ENCODE assay signal across 2 cellular contexts in the genomic region with DNA sequence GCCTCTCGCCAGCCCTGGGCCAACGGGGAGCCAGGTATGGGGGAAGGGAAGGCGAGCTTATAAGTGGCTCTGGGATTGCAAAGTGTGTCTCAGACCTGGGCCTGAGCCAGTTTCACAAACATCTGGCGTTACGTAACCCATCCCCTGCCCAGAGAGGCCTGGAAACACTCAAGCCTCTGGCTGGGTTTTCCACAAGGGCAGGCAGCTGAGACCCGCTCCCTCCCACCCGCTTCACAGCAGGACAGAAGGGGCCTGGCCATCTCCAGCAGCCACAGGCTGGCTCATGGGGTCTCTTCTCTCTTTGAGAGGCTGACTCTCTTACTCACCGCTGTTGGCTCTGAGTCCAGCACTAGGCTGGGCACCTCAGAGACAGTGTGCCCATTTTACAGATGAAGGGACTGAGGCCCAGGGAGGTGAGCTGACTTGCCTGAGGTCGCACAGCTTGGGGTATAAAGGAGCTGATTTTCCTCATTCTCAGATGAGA.
TF ChIP-seq lines count a peak whose summit lies in the region.

No MANE protein-coding gene starts in this region.

TF ChIP-seq in K562, 482 proteins besides CTCF, POLR2A, EP300 and RAD21 (continues in another document):
- TF ChIP-seq CBX1 (IDR thresholded peaks at IDR 0.05; ENCODE audit: low read depth) (0 out of 2 replicates have a peak, but pooled peaks have one; percentile 55), BCOR (IDR thresholded peaks at IDR 0.05) (peak; percentile 89), RBM25 (IDR thresholded peaks at IDR 0.05; ENCODE audit: low read depth, low read length, severe bottlenecking) (peak; percentile 76), CEBPB (tag; IDR thresholded peaks at IDR 0.05) (peak; percentile 73), CEBPZ (IDR thresholded peaks at IDR 0.05; ENCODE audit: borderline replicate concordance, low read depth, low read length) (no peak), HDAC2 (IDR thresholded peaks at IDR 0.05) (peak; percentile 38; the same call in 1 of the 2 replicates), RCOR1 (IDR thresholded peaks at IDR 0.05; ENCODE audit: borderline replicate concordance in 1 of 2, low read depth in 2 of 2, low read length in 2 of 2) (0 out of 4 replicates have a peak, but pooled peaks of 1 of the 2 experiments have one; percentile 49), CHD4 (IDR thresholded peaks at IDR 0.05; ENCODE audit: insufficient read depth, insufficient replicate concordance, low read depth, low read length, poor library complexity, severe bottlenecking) (peak; percentile 58), ADNP (tag; IDR thresholded peaks at IDR 0.05) (peak; percentile 75; the same call in 1 of the 2 replicates), MTA3 (IDR thresholded peaks at IDR 0.05; ENCODE audit: borderline replicate concordance) (no peak), NFIC (IDR thresholded peaks at IDR 0.05) (peak; percentile 40), PTBP1 (IDR thresholded peaks at IDR 0.05; ENCODE audit: low read depth, low read length) (0 out of 2 replicates have a peak, but pooled peaks have one; percentile 74), SMARCA5 (IDR thresholded peaks at IDR 0.05) (peak; percentile 74), KDM1A (IDR thresholded peaks at IDR 0.05) (peak; percentile 66 to 74), RERE (CRISPR knock-in tag; IDR thresholded peaks at IDR 0.05; ENCODE audit: borderline replicate concordance) (no peak)

TF ChIP-seq in HepG2, 621 proteins besides CTCF, POLR2A, EP300 and RAD21 (continues in another document):
- TF ChIP-seq ZNF329 (CRISPR knock-in tag; IDR thresholded peaks at IDR 0.05; ENCODE audit: low read depth), result no peak
- TF ChIP-seq ZNF251 (CRISPR knock-in tag; IDR thresholded peaks at IDR 0.05), result no peak
- peak; percentile 77; the same call in 1 of the 2 replicates for TF ChIP-seq TFAP4 (IDR thresholded peaks at IDR 0.05; ENCODE audit: borderline replicate concordance, low read depth)
- peak; percentile 90 for TF ChIP-seq ZMYM3 (CRISPR knock-in tag; IDR thresholded peaks at IDR 0.05)
- TF ChIP-seq, protein P1, sequence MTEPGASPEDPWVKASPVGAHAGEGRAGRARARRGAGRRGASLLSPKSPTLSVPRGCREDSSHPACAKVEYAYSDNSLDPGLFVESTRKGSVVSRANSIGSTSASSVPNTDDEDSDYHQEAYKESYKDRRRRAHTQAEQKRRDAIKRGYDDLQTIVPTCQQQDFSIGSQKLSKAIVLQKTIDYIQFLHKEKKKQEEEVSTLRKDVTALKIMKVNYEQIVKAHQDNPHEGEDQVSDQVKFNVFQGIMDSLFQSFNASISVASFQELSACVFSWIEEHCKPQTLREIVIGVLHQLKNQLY (CRISPR knock-in tag; IDR thresholded peaks at IDR 0.05), result 0 out of 2 replicates have a peak, but pooled peaks have one; percentile 30
- TF ChIP-seq ZBTB42 (CRISPR knock-in tag; IDR thresholded peaks at IDR 0.05), result peak; percentile 98
- TF ChIP-seq, protein P2, sequence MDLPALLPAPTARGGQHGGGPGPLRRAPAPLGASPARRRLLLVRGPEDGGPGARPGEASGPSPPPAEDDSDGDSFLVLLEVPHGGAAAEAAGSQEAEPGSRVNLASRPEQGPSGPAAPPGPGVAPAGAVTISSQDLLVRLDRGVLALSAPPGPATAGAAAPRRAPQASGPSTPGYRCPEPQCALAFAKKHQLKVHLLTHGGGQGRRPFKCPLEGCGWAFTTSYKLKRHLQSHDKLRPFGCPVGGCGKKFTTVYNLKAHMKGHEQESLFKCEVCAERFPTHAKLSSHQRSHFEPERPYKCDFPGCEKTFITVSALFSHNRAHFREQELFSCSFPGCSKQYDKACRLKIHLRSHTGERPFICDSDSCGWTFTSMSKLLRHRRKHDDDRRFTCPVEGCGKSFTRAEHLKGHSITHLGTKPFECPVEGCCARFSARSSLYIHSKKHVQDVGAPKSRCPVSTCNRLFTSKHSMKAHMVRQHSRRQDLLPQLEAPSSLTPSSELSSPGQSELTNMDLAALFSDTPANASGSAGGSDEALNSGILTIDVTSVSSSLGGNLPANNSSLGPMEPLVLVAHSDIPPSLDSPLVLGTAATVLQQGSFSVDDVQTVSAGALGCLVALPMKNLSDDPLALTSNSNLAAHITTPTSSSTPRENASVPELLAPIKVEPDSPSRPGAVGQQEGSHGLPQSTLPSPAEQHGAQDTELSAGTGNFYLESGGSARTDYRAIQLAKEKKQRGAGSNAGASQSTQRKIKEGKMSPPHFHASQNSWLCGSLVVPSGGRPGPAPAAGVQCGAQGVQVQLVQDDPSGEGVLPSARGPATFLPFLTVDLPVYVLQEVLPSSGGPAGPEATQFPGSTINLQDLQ (CRISPR knock-in tag; IDR thresholded peaks at IDR 0.05), result no peak
- TF ChIP-seq ZNF768 (CRISPR knock-in tag; IDR thresholded peaks at IDR 0.05), result peak; percentile 91
- no peak for TF ChIP-seq ARNT (IDR thresholded peaks at IDR 0.05)
- TF ChIP-seq ZFY (CRISPR knock-in tag; IDR thresholded peaks at IDR 0.05), result peak; percentile 44; the same call in 1 of the 2 replicates
- no peak for TF ChIP-seq ZBTB1 (CRISPR knock-in tag; IDR thresholded peaks at IDR 0.05; ENCODE audit: borderline replicate concordance)
- TF ChIP-seq ELF3 (CRISPR knock-in tag; IDR thresholded peaks at IDR 0.05), result no peak
- TF ChIP-seq, protein P3, sequence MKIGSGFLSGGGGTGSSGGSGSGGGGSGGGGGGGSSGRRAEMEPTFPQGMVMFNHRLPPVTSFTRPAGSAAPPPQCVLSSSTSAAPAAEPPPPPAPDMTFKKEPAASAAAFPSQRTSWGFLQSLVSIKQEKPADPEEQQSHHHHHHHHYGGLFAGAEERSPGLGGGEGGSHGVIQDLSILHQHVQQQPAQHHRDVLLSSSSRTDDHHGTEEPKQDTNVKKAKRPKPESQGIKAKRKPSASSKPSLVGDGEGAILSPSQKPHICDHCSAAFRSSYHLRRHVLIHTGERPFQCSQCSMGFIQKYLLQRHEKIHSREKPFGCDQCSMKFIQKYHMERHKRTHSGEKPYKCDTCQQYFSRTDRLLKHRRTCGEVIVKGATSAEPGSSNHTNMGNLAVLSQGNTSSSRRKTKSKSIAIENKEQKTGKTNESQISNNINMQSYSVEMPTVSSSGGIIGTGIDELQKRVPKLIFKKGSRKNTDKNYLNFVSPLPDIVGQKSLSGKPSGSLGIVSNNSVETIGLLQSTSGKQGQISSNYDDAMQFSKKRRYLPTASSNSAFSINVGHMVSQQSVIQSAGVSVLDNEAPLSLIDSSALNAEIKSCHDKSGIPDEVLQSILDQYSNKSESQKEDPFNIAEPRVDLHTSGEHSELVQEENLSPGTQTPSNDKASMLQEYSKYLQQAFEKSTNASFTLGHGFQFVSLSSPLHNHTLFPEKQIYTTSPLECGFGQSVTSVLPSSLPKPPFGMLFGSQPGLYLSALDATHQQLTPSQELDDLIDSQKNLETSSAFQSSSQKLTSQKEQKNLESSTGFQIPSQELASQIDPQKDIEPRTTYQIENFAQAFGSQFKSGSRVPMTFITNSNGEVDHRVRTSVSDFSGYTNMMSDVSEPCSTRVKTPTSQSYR (CRISPR knock-in tag; IDR thresholded peaks at IDR 0.05; ENCODE audit: borderline replicate concordance), result peak; percentile 78; the same call in 1 of the 2 replicates
- peak; percentile 63 for TF ChIP-seq XRCC5 (optimal IDR thresholded peaks at IDR 0.05; ENCODE audit: low read length)
- TF ChIP-seq ZMYM4 (CRISPR knock-in tag; IDR thresholded peaks at IDR 0.05), result peak; percentile 18; the same call in 1 of the 2 replicates
- TF ChIP-seq, protein P4, sequence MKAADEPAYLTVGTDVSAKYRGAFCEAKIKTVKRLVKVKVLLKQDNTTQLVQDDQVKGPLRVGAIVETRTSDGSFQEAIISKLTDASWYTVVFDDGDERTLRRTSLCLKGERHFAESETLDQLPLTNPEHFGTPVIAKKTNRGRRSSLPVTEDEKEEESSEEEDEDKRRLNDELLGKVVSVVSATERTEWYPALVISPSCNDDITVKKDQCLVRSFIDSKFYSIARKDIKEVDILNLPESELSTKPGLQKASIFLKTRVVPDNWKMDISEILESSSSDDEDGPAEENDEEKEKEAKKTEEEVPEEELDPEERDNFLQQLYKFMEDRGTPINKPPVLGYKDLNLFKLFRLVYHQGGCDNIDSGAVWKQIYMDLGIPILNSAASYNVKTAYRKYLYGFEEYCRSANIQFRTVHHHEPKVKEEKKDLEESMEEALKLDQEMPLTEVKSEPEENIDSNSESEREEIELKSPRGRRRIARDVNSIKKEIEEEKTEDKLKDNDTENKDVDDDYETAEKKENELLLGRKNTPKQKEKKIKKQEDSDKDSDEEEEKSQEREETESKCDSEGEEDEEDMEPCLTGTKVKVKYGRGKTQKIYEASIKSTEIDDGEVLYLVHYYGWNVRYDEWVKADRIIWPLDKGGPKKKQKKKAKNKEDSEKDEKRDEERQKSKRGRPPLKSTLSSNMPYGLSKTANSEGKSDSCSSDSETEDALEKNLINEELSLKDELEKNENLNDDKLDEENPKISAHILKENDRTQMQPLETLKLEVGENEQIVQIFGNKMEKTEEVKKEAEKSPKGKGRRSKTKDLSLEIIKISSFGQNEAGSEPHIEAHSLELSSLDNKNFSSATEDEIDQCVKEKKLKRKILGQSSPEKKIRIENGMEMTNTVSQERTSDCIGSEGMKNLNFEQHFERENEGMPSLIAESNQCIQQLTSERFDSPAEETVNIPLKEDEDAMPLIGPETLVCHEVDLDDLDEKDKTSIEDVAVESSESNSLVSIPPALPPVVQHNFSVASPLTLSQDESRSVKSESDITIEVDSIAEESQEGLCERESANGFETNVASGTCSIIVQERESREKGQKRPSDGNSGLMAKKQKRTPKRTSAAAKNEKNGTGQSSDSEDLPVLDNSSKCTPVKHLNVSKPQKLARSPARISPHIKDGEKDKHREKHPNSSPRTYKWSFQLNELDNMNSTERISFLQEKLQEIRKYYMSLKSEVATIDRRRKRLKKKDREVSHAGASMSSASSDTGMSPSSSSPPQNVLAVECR (CRISPR knock-in tag; IDR thresholded peaks at IDR 0.05; ENCODE audit: borderline replicate concordance), result peak; percentile 21; the same call in 1 of the 2 replicates
- TF ChIP-seq HDAC2 (CRISPR knock-in tag; IDR thresholded peaks at IDR 0.05), result no peak
- TF ChIP-seq, protein P5, sequence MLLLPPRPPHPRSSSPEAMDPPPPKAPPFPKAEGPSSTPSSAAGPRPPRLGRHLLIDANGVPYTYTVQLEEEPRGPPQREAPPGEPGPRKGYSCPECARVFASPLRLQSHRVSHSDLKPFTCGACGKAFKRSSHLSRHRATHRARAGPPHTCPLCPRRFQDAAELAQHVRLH (CRISPR knock-in tag; IDR thresholded peaks at IDR 0.05; ENCODE audit: borderline replicate concordance, low read depth), result no peak
- peak; percentile 56 for TF ChIP-seq THAP11 (CRISPR knock-in tag; IDR thresholded peaks at IDR 0.05)
- TF ChIP-seq ZNF207 (IDR thresholded peaks at IDR 0.05; ENCODE audit: borderline replicate concordance), result no peak
- no peak for TF ChIP-seq MTF1 (CRISPR knock-in tag; IDR thresholded peaks at IDR 0.05)
- TF ChIP-seq PATZ1 (CRISPR knock-in tag; IDR thresholded peaks at IDR 0.05), result 0 out of 2 replicates have a peak, but pooled peaks have one; percentile 16
- no peak for TF ChIP-seq GPN1 (CRISPR knock-in tag; IDR thresholded peaks at IDR 0.05; ENCODE audit: borderline replicate concordance)
- peak; percentile 42; the same call in 1 of the 2 replicates for TF ChIP-seq YEATS2 (CRISPR knock-in tag; IDR thresholded peaks at IDR 0.05; ENCODE audit: borderline replicate concordance)
- TF ChIP-seq ZNF589 (CRISPR knock-in tag; conservative IDR thresholded peaks at IDR 0.05), result no peak
- no peak for TF ChIP-seq ZNF746 (CRISPR knock-in tag; IDR thresholded peaks at IDR 0.05)
- no peak for TF ChIP-seq SOX13 (IDR thresholded peaks at IDR 0.05)
- peak in 1 of 2 experiments; percentile 22; a peak in 1 of 4 replicates for TF ChIP-seq SOX13 (CRISPR knock-in tag; conservative IDR thresholded peaks at IDR 0.05 in 1 of 2, IDR thresholded peaks at IDR 0.05 in 1 of 2)
- TF ChIP-seq KDM4B (CRISPR knock-in tag; IDR thresholded peaks at IDR 0.05), result no peak
- 0 out of 2 replicates have a peak, but pooled peaks have one; percentile 24 for TF ChIP-seq ZBED4 (CRISPR knock-in tag; IDR thresholded peaks at IDR 0.05; ENCODE audit: borderline replicate concordance)
- 0 out of 2 replicates have a peak, but pooled peaks have one; percentile 42 for TF ChIP-seq ATF7-NPFF (CRISPR knock-in tag; IDR thresholded peaks at IDR 0.05; ENCODE audit: low read depth)
- TF ChIP-seq SOX6 (IDR thresholded peaks at IDR 0.05), result no peak
- peak; percentile 26; the same call in 1 of the 2 replicates for TF ChIP-seq SOX6 (CRISPR knock-in tag; IDR thresholded peaks at IDR 0.05)
